Comparison of ENCODE assay signal across 8 cellular contexts in the genomic region with DNA sequence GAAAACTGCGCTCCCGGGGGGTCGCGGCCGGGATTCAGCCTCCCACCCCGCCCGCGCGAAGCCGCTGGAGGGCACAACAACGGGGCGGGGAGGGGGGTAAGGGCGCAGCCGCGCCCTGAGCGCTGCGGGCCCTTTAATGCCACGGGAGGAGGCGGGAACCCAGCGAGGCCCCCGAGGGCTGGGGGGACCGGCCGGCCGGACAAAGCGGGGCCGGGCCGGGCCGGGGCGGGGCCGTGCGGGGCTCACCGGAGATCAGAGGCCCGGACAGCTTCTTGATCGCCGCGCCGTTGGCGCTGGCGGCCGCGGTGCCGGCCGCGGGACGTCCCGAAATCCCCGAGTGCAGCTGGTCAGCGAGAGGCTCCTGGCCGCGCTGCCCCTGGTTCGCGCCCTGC. TPM values are rescaled to one million over a fixed set of nuclear protein-coding genes. Genes with fewer than 3 reads are reported as not detected.
DNase-seq lines count a peak whose midpoint lies in the region; ATAC-seq, FAIRE-seq and TF ChIP-seq lines count a peak whose summit lies in the region.
"Had no signal": no experiment of that assay in that cellular context is flagged by ENCODE, and none has a peak within 500 bp of the region (broad histone marks: within the 10 kb centered on the region; RNA-seq: fewer than 3 reads in every experiment).

No MANE protein-coding gene starts in this region.

- TF ChIP-seq POLR2A in IMR-90 (IDR thresholded peaks at IDR 0.05; ENCODE audit: low read depth, low read length), result no peak

- no peak overlapping the region for H2AK5ac ChIP-seq in IMR-90 (ENCODE audit: low read depth, low read length)

- POLR2A ChIA-PET in IMR-90 (lab: Charles Lee; ENCODE audit: unreplicated experiment), result no interaction called here

- H3K4me3 ChIP-seq in IMR-90 (ENCODE audit: insufficient read depth, low read depth, low read length) (peak overlapping the region; percentile 86), thymus (ENCODE audit: low read length) (peak overlapping the region; percentile 53)

- H4K20me1 ChIP-seq in IMR-90 (ENCODE audit: insufficient read depth, low read length), result peaks cover 12% of the 10 kb centered on the region

- H3K23ac ChIP-seq in IMR-90 (ENCODE audit: low read depth, low read length), result no peak overlapping the region

- dilution Hi-C loops in IMR-90 (cut with HindIII; ENCODE audit: low sequenced_read_pairs, unreplicated experiment), result no loop called here

- H3K4me1 ChIP-seq in IMR-90 (ENCODE audit: control insufficient read depth, insufficient read depth, low read length) (peaks cover 6% of the 10 kb centered on the region; the same call in 1 of the 2 replicates), thymus (ENCODE audit: control insufficient read depth, insufficient read depth, low read length) (peaks cover 14% of the 10 kb centered on the region)

- no peak for TF ChIP-seq CTCF in IMR-90 (conservative IDR thresholded peaks at IDR 0.05; ENCODE audit: low read depth, low read length)

- H3K9me3 ChIP-seq in IMR-90 (ENCODE audit: control insufficient read depth, insufficient read depth, low read length) (no peaks in the 10 kb centered on the region), thymus (ENCODE audit: control insufficient read depth) (peaks cover 1% of the 10 kb centered on the region)

- H3K27me3 ChIP-seq in IMR-90 (ENCODE audit: control insufficient read depth, insufficient read depth, low read length) (no peaks in the 10 kb centered on the region; the same call in 1 of the 2 replicates), thymus (ENCODE audit: control insufficient read depth, insufficient read depth) (peaks cover 45% of the 10 kb centered on the region)

- no peak overlapping the region for H4K8ac ChIP-seq in IMR-90 (ENCODE audit: low read depth in 2 of 2, low read length in 2 of 2)

- no TSS peak for BruUV-seq in IMR-90 (replicated peaks; lab: Mats Ljungman, UMichigan)

- peak overlapping the region; percentile 88 for H2AFZ ChIP-seq in IMR-90 (replicated peaks; ENCODE audit: low read length, poor library complexity)

- no peak for TF ChIP-seq RAD21 in IMR-90 (IDR thresholded peaks at IDR 0.05; ENCODE audit: low read length)

- H2BK120ac ChIP-seq in IMR-90 (ENCODE audit: low read depth, low read length), result no peak overlapping the region

- H3K4ac ChIP-seq in IMR-90 (ENCODE audit: low read depth, low read length), result 0 out of 2 replicates have a peak overlapping the region, but pooled peaks have one; percentile 33

- CTCF ChIA-PET in IMR-90 (lab: Yijun Ruan, JAX), result interaction anchor here (11.0 kb wide), 1 partner anchor 352 kb away, joined by 116 read pairs; no protein-coding TSS in a partner anchor

- H3K36me3 ChIP-seq in IMR-90 (ENCODE audit: control insufficient read depth, insufficient read depth, low read length), result peaks cover 3% of the 10 kb centered on the region; the same call in 1 of the 2 replicates
- no peaks in the 10 kb centered on the region for H3K36me3 ChIP-seq in thymus (ENCODE audit: control insufficient read depth, insufficient read depth)

- no peak overlapping the region for H4K5ac ChIP-seq in IMR-90 (ENCODE audit: low read depth, low read length)

- 0% methylated on average over 13 of the region's 52 CpGs; no CpG with 5 or more reads in 1 of the 2 experiments for whole genome bisulfite sequencing in IMR-90 (ENCODE audit: extremely low coverage in 2 of 2, insufficient read length in 1 of 2), 2 experiments
- 2% methylated on average over 52 of the region's 52 CpGs for WGBS in thymus

- H3K27ac ChIP-seq in IMR-90 (ENCODE audit: insufficient read depth, low read length) (peak overlapping the region; percentile 7; the same call in 1 of the 2 replicates), caudate nucleus (ENCODE audit: low read depth, low read length) (peak overlapping the region; percentile 26), thymus (ENCODE audit: low read depth) (no peak overlapping the region)

- H3K4me2 ChIP-seq in IMR-90 (ENCODE audit: low read depth, low read length), result no peak overlapping the region

- H3K14ac ChIP-seq in IMR-90 (replicated peaks; ENCODE audit: low read depth, low read length), result no peak overlapping the region

- no peak overlapping the region for H3K56ac ChIP-seq in IMR-90 (ENCODE audit: extremely low read depth, insufficient read depth, low read length)

- FAIRE-seq in RCC 7860 (lab: Jason Lieb, UNC), result no peak

- H2BK15ac ChIP-seq in IMR-90 (ENCODE audit: low read depth, low read length), result no peak overlapping the region

- peak overlapping the region; percentile 80 for H2AK9ac ChIP-seq in IMR-90 (replicated peaks; ENCODE audit: low read depth, low read length, poor library complexity)

- in situ Hi-C loops in IMR-90 (cut with MboI; ENCODE audit: low sequenced_read_pairs), result loop anchor here (25.0 kb wide), 1 partner anchor 697 kb away; no protein-coding TSS in a partner anchor

- peak; percentile 50 for ATAC-seq in IMR-90 (ENCODE audit: low read depth)

- no peak for DNase-seq in IMR-90
- peak in 6 of 61 donors; percentile 19 to 54 (median 34) for DNase-seq in caudate nucleus (lab: John Stamatoyannopoulos, UW)
- DNase-seq in left kidney (ENCODE audit: low read depth, low spot score), result peak; percentile 69
- DNase-seq in NOMO-1 treated with DMSO at 0.1 percent for 48 hours (lab: John Stamatoyannopoulos, UW; ENCODE audit: unreplicated experiment), result no peak
- DNase-seq in putamen (ENCODE audit: low spot score), result no peak
- DNase-seq in RCC 7860 (ENCODE audit: low spot score), result no peak

- H4K91ac ChIP-seq in IMR-90 (ENCODE audit: insufficient read depth, low read depth, low read length), result no peak overlapping the region

- H3K79me1 ChIP-seq in IMR-90 (ENCODE audit: low read depth in 1 of 2, low read length in 2 of 2), result peaks cover 0 to 3% of the 10 kb centered on the region in 2 experiments; a peak in 1 of 4 replicates

- peak overlapping the region; percentile 41 for H2BK5ac ChIP-seq in IMR-90 (ENCODE audit: low read depth, low read length, poor library complexity, severe bottlenecking)

- H3K9me1 ChIP-seq in IMR-90 (ENCODE audit: insufficient read depth, low read length), result no peaks in the 10 kb centered on the region; the same call in 1 of the 2 replicates

- H3K18ac ChIP-seq in IMR-90 (ENCODE audit: low read depth, low read length), result no peak overlapping the region; the same call in 1 of the 2 replicates

- intact Hi-C loops in IMR-90 (cut with micrococcal nuclease), result loop anchor here (1.0 to 2.0 kb wide), 3 partner anchors 58 to 190 kb away; no protein-coding TSS in a partner anchor

- H3K9ac ChIP-seq in IMR-90 (ENCODE audit: low read depth, low read length), result peak overlapping the region; percentile 55; the same call in 1 of the 2 replicates

- no peak overlapping the region for H2BK20ac ChIP-seq in IMR-90 (ENCODE audit: low read depth, low read length)

TF ChIP-seq in IMR-90, 13 proteins besides CTCF, POLR2A, EP300 and RAD21:
- TF ChIP-seq MAZ (IDR thresholded peaks at IDR 0.05; ENCODE audit: borderline replicate concordance, low read depth, low read length) (no peak), CEBPB (IDR thresholded peaks at IDR 0.05; ENCODE audit: low read depth, low read length) (no peak), MAFK (IDR thresholded peaks at IDR 0.05; ENCODE audit: low read depth, low read length) (no peak), CHD1 (IDR thresholded peaks at IDR 0.05; ENCODE audit: low read depth, low read length) (no peak), RFX5 (IDR thresholded peaks at IDR 0.05; ENCODE audit: low read depth, low read length) (no peak), FOS (IDR thresholded peaks at IDR 0.05; ENCODE audit: low read depth, low read length) (no peak), RCOR1 (IDR thresholded peaks at IDR 0.05; ENCODE audit: insufficient replicate concordance, low read length) (no peak), SMC3 (IDR thresholded peaks at IDR 0.05; ENCODE audit: low read depth, low read length) (no peak), NFE2L2 (IDR thresholded peaks at IDR 0.05; ENCODE audit: low read depth, low read length) (no peak), BHLHE40 (IDR thresholded peaks at IDR 0.05; ENCODE audit: low read depth, low read length) (no peak), MXI1 (IDR thresholded peaks at IDR 0.05; ENCODE audit: borderline replicate concordance, low read depth, low read length) (no peak)
- TF ChIP-seq, protein P1, sequence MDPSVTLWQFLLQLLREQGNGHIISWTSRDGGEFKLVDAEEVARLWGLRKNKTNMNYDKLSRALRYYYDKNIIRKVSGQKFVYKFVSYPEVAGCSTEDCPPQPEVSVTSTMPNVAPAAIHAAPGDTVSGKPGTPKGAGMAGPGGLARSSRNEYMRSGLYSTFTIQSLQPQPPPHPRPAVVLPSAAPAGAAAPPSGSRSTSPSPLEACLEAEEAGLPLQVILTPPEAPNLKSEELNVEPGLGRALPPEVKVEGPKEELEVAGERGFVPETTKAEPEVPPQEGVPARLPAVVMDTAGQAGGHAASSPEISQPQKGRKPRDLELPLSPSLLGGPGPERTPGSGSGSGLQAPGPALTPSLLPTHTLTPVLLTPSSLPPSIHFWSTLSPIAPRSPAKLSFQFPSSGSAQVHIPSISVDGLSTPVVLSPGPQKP (IDR thresholded peaks at IDR 0.05; ENCODE audit: borderline replicate concordance, low read depth, low read length), result no peak
- TF ChIP-seq, protein P2, sequence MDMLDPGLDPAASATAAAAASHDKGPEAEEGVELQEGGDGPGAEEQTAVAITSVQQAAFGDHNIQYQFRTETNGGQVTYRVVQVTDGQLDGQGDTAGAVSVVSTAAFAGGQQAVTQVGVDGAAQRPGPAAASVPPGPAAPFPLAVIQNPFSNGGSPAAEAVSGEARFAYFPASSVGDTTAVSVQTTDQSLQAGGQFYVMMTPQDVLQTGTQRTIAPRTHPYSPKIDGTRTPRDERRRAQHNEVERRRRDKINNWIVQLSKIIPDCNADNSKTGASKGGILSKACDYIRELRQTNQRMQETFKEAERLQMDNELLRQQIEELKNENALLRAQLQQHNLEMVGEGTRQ (IDR thresholded peaks at IDR 0.05; ENCODE audit: low read depth, low read length), result no peak

RNA-seq across cellular contexts. Expression of a gene that starts 1.2 kb away (rescaled TPM):
- 1.6 and 2.2 TPM in 2 replicates for total RNA-seq in IMR-90 (2012; rRNA removed)
- polyA plus RNA-seq in IMR-90 (2012; rRNA removed) (3.0 and 3.7 TPM in 2 replicates), thymus (23.8 TPM)
- 3.6 and 6.4 TPM in 2 replicates for polyA plus RNA-seq in IMR-90 (2012; cell fraction: cytosol; rRNA removed)
- polyA plus RNA-seq in IMR-90 (2012; cell fraction: nucleus; rRNA removed; ENCODE audit: low replicate concordance), result 5.3 and 8.9 TPM in 2 replicates

RNA-seq across cellular contexts. Expression of a gene that starts 44.8 kb away (rescaled TPM):
- total RNA-seq in IMR-90 (2012; rRNA removed), result 3.8 and 4.4 TPM in 2 replicates
- polyA plus RNA-seq in IMR-90 (2012; rRNA removed) (89.0 and 154 TPM in 2 replicates), thymus (2.8 TPM)
- polyA plus RNA-seq in IMR-90 (2012; cell fraction: cytosol; rRNA removed), result 190 and 339 TPM in 2 replicates
- polyA plus RNA-seq in IMR-90 (2012; cell fraction: nucleus; rRNA removed; ENCODE audit: low replicate concordance), result 56.3 and 191 TPM in 2 replicates
- total RNA-seq: temporal lobe had no signal

Comparison
In these comparisons a context has a peak if more than half of its experiments do, and no peak if none do; other contexts are left out.
1. RNA of a gene that starts 44.8 kb away (polyA plus RNA-seq): 56.3 to 339 TPM in IMR-90; 2.8 TPM in thymus (single experiment); every median in the first group is over 10 times any median in the second.